35 cellular contexts compared by ENCODE assay signal in the genomic region with DNA sequence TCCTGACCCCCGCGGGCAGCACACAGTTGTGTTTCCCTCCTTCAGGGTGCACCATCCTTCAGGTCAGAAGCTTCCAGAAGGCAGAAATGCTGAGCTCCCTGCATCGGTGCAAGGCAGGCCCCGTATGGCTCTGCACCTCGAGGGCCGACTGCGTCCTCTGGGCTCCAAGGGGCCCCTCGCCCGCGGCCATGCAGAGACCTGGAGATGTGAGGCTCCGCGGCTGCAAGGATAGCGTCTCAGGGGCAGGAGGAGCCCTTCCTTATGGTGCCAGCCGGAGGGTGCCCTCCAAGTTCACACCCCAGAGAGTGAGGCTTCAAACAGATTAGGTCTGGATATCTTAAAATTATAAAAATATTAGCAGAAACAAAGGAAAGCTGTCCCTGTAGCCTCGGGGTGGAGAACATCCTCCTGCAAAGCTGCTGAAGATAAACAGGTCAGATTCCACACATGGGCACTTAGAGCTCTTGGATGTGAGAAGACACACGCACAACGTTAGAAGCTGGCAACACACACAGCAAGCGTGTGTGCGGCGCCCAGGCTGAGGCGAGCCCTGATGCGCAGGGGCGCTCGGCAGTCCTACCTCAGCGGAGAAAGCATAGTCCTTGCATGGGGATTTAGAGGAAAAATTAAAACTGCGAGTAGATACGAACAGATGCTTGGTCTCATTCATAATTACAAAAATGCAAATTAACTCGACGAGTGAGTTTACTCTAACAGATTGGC. TPM values are rescaled to one million over a fixed set of nuclear protein-coding genes. Genes with fewer than 3 reads are reported as not detected.
"Had no signal": no experiment of that assay in that cellular context is flagged by ENCODE, and none has a peak within 500 bp of the region (broad histone marks: within the 10 kb centered on the region; RNA-seq: fewer than 3 reads in every experiment).

No MANE protein-coding gene starts in this region.

- DNase-seq: activated CD4-positive, alpha-beta T cell treated with anti-CD3 and anti-CD28 coated beads for 1 hour; activated CD4-positive, alpha-beta T cell treated with anti-CD3 and anti-CD28 coated beads, Interleukin-2, amount 50 U/mL, for 1 hour; activated CD8-positive, alpha-beta memory T cell treated with anti-CD3 and anti-CD28 coated beads, Interleukin-2, amount 10 ng/mL, durations not matched to agents 7 days and 5 days; activated CD8-positive, alpha-beta T cell treated with anti-CD3 and anti-CD28 coated beads, Interleukin-2, amount 10 ng/mL, durations not matched to agents 7 days and 5 days; activated naive CD8-positive, alpha-beta T cell treated with anti-CD3 and anti-CD28 coated beads, Interleukin-2, amount 50 U/mL, for 24 hours; activated T-cell treated with anti-CD3 and anti-CD28 coated beads, Interleukin-2, amount 50 U/mL, for 48 hours; cerebellar nuclear complex; foreskin fibroblast; islet precursor cell; left ventricle myocardium superior; retina; sigmoid colon; small intestine; stimulated activated CD4-positive, alpha-beta T cell treated with anti-CD3 and anti-CD28 coated beads, Interleukin-1b, Interleukin-23, amount 100 ng/mL, for 48 hours; stimulated activated CD4-positive, alpha-beta T cell treated with anti-CD3 and anti-CD28 coated beads, Interleukin-4, amount 100 ng/mL, for 4 hours; stimulated activated CD8-positive, alpha-beta memory T cell treated with anti-CD3 and anti-CD28 coated beads, Interleukin-4, amount 100 ng/mL, for 48 hours; stimulated activated naive CD8-positive, alpha-beta T cell treated with anti-CD3 and anti-CD28 coated beads, Interleukin-15, amount 100 ng/mL, for 72 hours; SW 1271; T1000 had no signal

- H3K9me3 Mint-ChIP-seq: activated naive CD4-positive, alpha-beta T cell treated with anti-CD3 and anti-CD28 coated beads, Interleukin-2, amount 50 U/mL, for 24 hours; type B pancreatic cell had no signal

- H3K4me3 Mint-ChIP-seq: activated CD8-positive, alpha-beta memory T cell treated with anti-CD3 and anti-CD28 coated beads, Interleukin-2, amount 10 ng/mL, durations not matched to agents 7 days and 5 days; activated CD8-positive, alpha-beta T cell treated with anti-CD3 and anti-CD28 coated beads, Interleukin-2, amount 10 ng/mL, durations not matched to agents 7 days and 5 days; activated naive CD4-positive, alpha-beta T cell treated with anti-CD3 and anti-CD28 coated beads, Interleukin-2, amount 50 U/mL, for 24 hours; activated naive CD8-positive, alpha-beta T cell treated with anti-CD3 and anti-CD28 coated beads, Interleukin-2, amount 50 U/mL, for 24 hours; natural killer cell treated with Interleukin-12 subunit alpha and Interleukin-12 subunit beta and Interleukin-15 and Interleukin-18, amount 100 ng/mL, for 72 hours; stimulated activated memory B cell treated with anti-CD40 and anti-IgM and Interleukin-4, amounts not matched to agents 10 μg/mL and 1 μg/mL and 100 μg/mL, for 72 hours; stimulated activated naive CD8-positive, alpha-beta T cell treated with anti-CD3 and anti-CD28 coated beads, Interleukin-15, amount 100 ng/mL, for 72 hours; T-helper 1 cell treated with Interleukin-12 subunit alpha and Interleukin-12 subunit beta and Interleukin-4 antibody, amounts not matched to agents 30 μg/mL and 1 μg/mL, for 36 hours; type B pancreatic cell had no signal

- H3K27me3 Mint-ChIP-seq: activated CD8-positive, alpha-beta memory T cell treated with anti-CD3 and anti-CD28 coated beads, Interleukin-2, amount 10 ng/mL, durations not matched to agents 7 days and 5 days; activated naive CD4-positive, alpha-beta T cell treated with anti-CD3 and anti-CD28 coated beads, Interleukin-2, amount 50 U/mL, for 24 hours; type B pancreatic cell had no signal

- H3K9me3 ChIP-seq: mucosa of descending colon, ovary, prostate gland, sigmoid colon, vagina had no signal

- H3K27ac Mint-ChIP-seq: activated CD8-positive, alpha-beta memory T cell treated with anti-CD3 and anti-CD28 coated beads, Interleukin-2, amount 10 ng/mL, durations not matched to agents 7 days and 5 days; activated CD8-positive, alpha-beta T cell treated with anti-CD3 and anti-CD28 coated beads, Interleukin-2, amount 10 ng/mL, durations not matched to agents 7 days and 5 days; activated naive CD4-positive, alpha-beta T cell treated with anti-CD3 and anti-CD28 coated beads, Interleukin-2, amount 50 U/mL, for 24 hours; activated naive CD8-positive, alpha-beta T cell treated with anti-CD3 and anti-CD28 coated beads, Interleukin-2, amount 50 U/mL, for 24 hours; activated T-helper 2 cell treated with anti-CD3 and anti-CD28 coated beads, Interferon-gamma antibody, Interleukin-2, Interleukin-4, amounts not matched to agents 10 μg/mL and 5 μg/mL and 100 μg/mL, durations not matched to agents 14 hours and 24 hours and 36 hours; natural killer cell treated with Interleukin-12 subunit alpha and Interleukin-12 subunit beta and Interleukin-15 and Interleukin-18, amount 100 ng/mL, for 72 hours; stimulated activated memory B cell treated with anti-CD40 and anti-IgM and Interleukin-4, amounts not matched to agents 10 μg/mL and 1 μg/mL and 100 μg/mL, for 72 hours; stimulated activated naive CD8-positive, alpha-beta T cell treated with anti-CD3 and anti-CD28 coated beads, Interleukin-15, amount 100 ng/mL, for 72 hours; T-helper 1 cell treated with Interleukin-12 subunit alpha and Interleukin-12 subunit beta and Interleukin-4 antibody, amounts not matched to agents 30 μg/mL and 1 μg/mL, for 36 hours; type B pancreatic cell had no signal

- ATAC-seq: activated CD8-positive, alpha-beta memory T cell treated with anti-CD3 and anti-CD28 coated beads, Interleukin-2, amount 10 ng/mL, durations not matched to agents 7 days and 5 days; activated CD8-positive, alpha-beta T cell treated with anti-CD3 and anti-CD28 coated beads, Interleukin-2, amount 10 ng/mL, durations not matched to agents 7 days and 5 days; activated naive CD8-positive, alpha-beta T cell treated with anti-CD3 and anti-CD28 coated beads, Interleukin-2, amount 50 U/mL, for 24 hours; esophagus mucosa; left ventricle myocardium superior; mucosa of descending colon; natural killer cell treated with Interleukin-12 subunit alpha and Interleukin-12 subunit beta and Interleukin-15 and Interleukin-18, amount 100 ng/mL, for 72 hours; stimulated activated naive CD8-positive, alpha-beta T cell treated with anti-CD3 and anti-CD28 coated beads, Interleukin-15, amount 100 ng/mL, for 72 hours had no signal

- H3K4me1 Mint-ChIP-seq: activated CD8-positive, alpha-beta memory T cell treated with anti-CD3 and anti-CD28 coated beads, Interleukin-2, amount 10 ng/mL, durations not matched to agents 7 days and 5 days; activated naive CD4-positive, alpha-beta T cell treated with anti-CD3 and anti-CD28 coated beads, Interleukin-2, amount 50 U/mL, for 24 hours; activated naive CD8-positive, alpha-beta T cell treated with anti-CD3 and anti-CD28 coated beads, Interleukin-2, amount 50 U/mL, for 24 hours; stimulated activated memory B cell treated with anti-CD40 and anti-IgM and Interleukin-4, amounts not matched to agents 10 μg/mL and 1 μg/mL and 100 μg/mL, for 72 hours; stimulated activated naive CD8-positive, alpha-beta T cell treated with anti-CD3 and anti-CD28 coated beads, Interleukin-15, amount 100 ng/mL, for 72 hours had no signal

- H3K36me3 Mint-ChIP-seq: activated naive CD4-positive, alpha-beta T cell treated with anti-CD3 and anti-CD28 coated beads, Interleukin-2, amount 50 U/mL, for 24 hours; natural killer cell treated with Interleukin-12 subunit alpha and Interleukin-12 subunit beta and Interleukin-15 and Interleukin-18, amount 100 ng/mL, for 72 hours; stimulated activated memory B cell treated with anti-CD40 and anti-IgM and Interleukin-4, amounts not matched to agents 10 μg/mL and 1 μg/mL and 100 μg/mL, for 72 hours had no signal

RNA-seq across cellular contexts. Expression of gene KNDC1, which starts 20.3 kb away (rescaled TPM):
- total RNA-seq: glomerular endothelial cell, myocyte had no signal

RNA-seq across cellular contexts. Expression of gene UTF1, which starts 49.7 kb away (rescaled TPM):
- total RNA-seq: activated CD8-positive, alpha-beta memory T cell treated with anti-CD3 and anti-CD28 coated beads, Interleukin-2, amount 10 ng/mL, durations not matched to agents 7 days and 5 days; activated CD8-positive, alpha-beta T cell treated with anti-CD3 and anti-CD28 coated beads, Interleukin-2, amount 10 ng/mL, durations not matched to agents 7 days and 5 days; esophagus mucosa; glomerular endothelial cell; hepatocyte; left ventricle myocardium superior; lung microvascular endothelial cell; mesenteric fat pad; mucosa of descending colon; myocyte; natural killer cell treated with Interleukin-12 subunit alpha and Interleukin-12 subunit beta and Interleukin-15 and Interleukin-18, amount 100 ng/mL, for 72 hours; sigmoid colon; vagina had no signal

RNA-seq across cellular contexts. Expression of gene VENTX, which starts 57.3 kb away (rescaled TPM):
- total RNA-seq: activated CD8-positive, alpha-beta T cell treated with anti-CD3 and anti-CD28 coated beads, Interleukin-2, amount 10 ng/mL, durations not matched to agents 7 days and 5 days; activated T-helper 2 cell treated with anti-CD3 and anti-CD28 coated beads, Interferon-gamma antibody, Interleukin-2, Interleukin-4, amounts not matched to agents 10 μg/mL and 5 μg/mL and 100 μg/mL, durations not matched to agents 14 hours and 24 hours and 36 hours; glomerular endothelial cell; hepatocyte; lung microvascular endothelial cell; natural killer cell treated with Interleukin-12 subunit alpha and Interleukin-12 subunit beta and Interleukin-15 and Interleukin-18, amount 100 ng/mL, for 72 hours had no signal
